Comparison of ENCODE assay signal across 23 cellular contexts in the genomic region with DNA sequence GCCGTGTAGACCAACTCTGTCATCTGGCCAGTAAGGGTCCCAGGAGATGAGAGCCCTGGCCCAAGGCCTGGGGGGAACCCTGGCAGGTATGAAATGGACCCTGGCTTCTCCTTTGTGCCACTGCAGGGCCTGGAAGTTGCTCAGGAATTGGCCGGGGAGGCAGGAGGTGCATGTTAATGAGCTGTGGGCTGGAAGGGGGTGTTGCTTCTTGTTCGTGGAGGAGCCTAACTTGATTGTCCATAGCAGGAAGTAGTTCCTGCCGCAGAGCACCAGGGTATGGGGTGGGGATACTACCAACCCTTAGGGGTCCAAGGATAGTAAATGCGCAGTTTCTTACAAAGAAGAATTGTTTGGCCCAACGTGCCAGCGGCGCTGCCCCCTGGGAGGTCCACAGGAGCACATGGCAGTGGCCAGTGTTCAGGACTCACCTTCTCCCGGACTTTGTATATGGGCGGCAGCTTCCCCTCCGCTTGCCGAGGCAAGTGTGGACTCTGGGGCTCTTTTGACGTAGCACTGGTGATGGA. TPM values are rescaled to one million over a fixed set of nuclear protein-coding genes. Genes with fewer than 3 reads are reported as not detected.
DNase-seq lines count a peak whose midpoint lies in the region; ATAC-seq, FAIRE-seq and TF ChIP-seq lines count a peak whose summit lies in the region.
"Had no signal": no experiment of that assay in that cellular context is flagged by ENCODE, and none has a peak within 500 bp of the region (broad histone marks: within the 10 kb centered on the region; RNA-seq: fewer than 3 reads in every experiment).

No MANE protein-coding gene starts in this region.

- H3K14ac ChIP-seq in H1 (ENCODE audit: insufficient read length) (no peak overlapping the region), neuronal stem cell (ENCODE audit: low read length) (no peak overlapping the region)

- no peak for TF ChIP-seq RAD21 in Ishikawa (IDR thresholded peaks at IDR 0.05; ENCODE audit: low read depth)
- TF ChIP-seq RAD21 in H1 (IDR thresholded peaks at IDR 0.05 in 1 of 2, conservative IDR thresholded peaks at IDR 0.05 in 1 of 2; ENCODE audit: low read depth in 2 of 2, low read length in 2 of 2) = no peak

- 92% methylated on average over 13 of the region's 13 CpGs; no CpG with 5 or more reads in 1 of the 2 experiments for WGBS in H1 (ENCODE audit: extremely low coverage in 1 of 2, insufficient coverage in 1 of 2, insufficient read length in 1 of 2, insufficient replicate concordance in 2 of 2, low coverage in 1 of 2, low lambda C conversion rate in 2 of 2, missing lambda C conversion rate in 1 of 2), 2 experiments
- no CpG with 5 or more reads among the region's 13 CpGs for WGBS in neuronal stem cell (ENCODE audit: extremely low coverage in 2 of 2, insufficient read length in 2 of 2, insufficient replicate concordance in 1 of 2), 2 donors

- TF ChIP-seq POLR2A in H1 (IDR thresholded peaks at IDR 0.05; ENCODE audit: control extremely low read depth in 1 of 2, low read depth in 2 of 2, low read length in 2 of 2) = no peak

- H2BK5ac ChIP-seq in H1 (ENCODE audit: low read depth, low read length) (no peak overlapping the region), neuronal stem cell (ENCODE audit: low read length) (no peak overlapping the region)

- DNase-seq in A673 (ENCODE audit: low spot score) (peak; percentile 71), H1 (ENCODE audit: low read depth in 1 of 2, low spot score in 2 of 2) (no peak), neuronal stem cell (ENCODE audit: low spot score) (no peak), NCI-H2227 (lab: John Stamatoyannopoulos, UW; ENCODE audit: unreplicated experiment) (no peak), GM10266 (ENCODE audit: extremely low spot score) (no peak), NCI-H510A (lab: John Stamatoyannopoulos, UW) (no peak)
- DNase-seq: 8988T; CD8-positive, alpha-beta memory T cell; DMS79 treated with DMSO at 0.1 percent for 48 hours; GOT3; NCI-H1092; NCI-H2107; NCI-H526 treated with DMSO at 0.1 percent for 48 hours; NK-92 treated with Interleukin-12 subunit alpha and Interleukin-12 subunit beta, amount 100 ng/mL, for 24 hours; T-helper 2 cell had no signal

- H2AK5ac ChIP-seq in H1 (ENCODE audit: low read depth, low read length) (no peak overlapping the region), neuronal stem cell (ENCODE audit: low read depth, low read length) (no peak overlapping the region)

- H3K79me1 ChIP-seq in H1 (ENCODE audit: low read depth, low read length) = no peaks in the 10 kb centered on the region
- H3K79me1 ChIP-seq in neuronal stem cell (ENCODE audit: low read depth, low read length) = no peaks in the 10 kb centered on the region

- H3K18ac ChIP-seq in H1 (ENCODE audit: extremely low read depth, low read length) (no peak overlapping the region), neuronal stem cell (ENCODE audit: low read length) (no peak overlapping the region)

- no TSS peak for BruUV-seq in A673 (replicated peaks; lab: Mats Ljungman, UMichigan)

- no peak overlapping the region for H4K5ac ChIP-seq in H1 (ENCODE audit: insufficient read length, low read depth, low read length)

- TF ChIP-seq EP300 in Ishikawa (IDR thresholded peaks at IDR 0.05; ENCODE audit: borderline replicate concordance) (no peak), H1 (IDR thresholded peaks at IDR 0.05; ENCODE audit: borderline replicate concordance in 1 of 2, low read depth in 2 of 2, low read length in 2 of 2) (no peak)

- H2BK15ac ChIP-seq in H1 (ENCODE audit: low read length) (no peak overlapping the region), neuronal stem cell (ENCODE audit: low read length) (no peak overlapping the region)

- H4K8ac ChIP-seq in H1 (ENCODE audit: extremely low read depth, insufficient read depth, low read length) (no peak overlapping the region), neuronal stem cell (ENCODE audit: low read depth, low read length) (no peak overlapping the region)

- peaks cover 16% of the 10 kb centered on the region for H3K4me1 ChIP-seq in A673 (ENCODE audit: insufficient read depth, low read length, poor library complexity, severe bottlenecking)
- H3K4me1 ChIP-seq in H1 (replicated peaks in 1 of 4; ENCODE audit: control insufficient read depth in 3 of 4, insufficient read depth in 4 of 4, low read length in 3 of 4) = no peaks in the 10 kb centered on the region; a peak in 1 of 7 replicates
- no peaks in the 10 kb centered on the region for H3K4me1 ChIP-seq in neuronal stem cell (ENCODE audit: control insufficient read depth in 2 of 2, insufficient read depth in 1 of 2, low read depth in 1 of 2, low read length in 2 of 2)
- H3K4me1 ChIP-seq: BLaER1, SJSA1 had no signal

- H3K23ac ChIP-seq in H1 (ENCODE audit: insufficient read length) = no peak overlapping the region
- H3K23ac ChIP-seq in neuronal stem cell (ENCODE audit: low read depth, low read length, poor library complexity) = no peak overlapping the region

- H3K23me2 ChIP-seq in H1 (ENCODE audit: low read depth, low read length) = no peaks in the 10 kb centered on the region

- H3K36me3 ChIP-seq in A673 (ENCODE audit: insufficient read depth, low read length, poor library complexity, severe bottlenecking) (no peaks in the 10 kb centered on the region), H1 (ENCODE audit: control insufficient read depth in 2 of 4, insufficient read depth in 4 of 4, low read length in 3 of 4) (no peaks in the 10 kb centered on the region), neuronal stem cell (replicated peaks in 1 of 2; ENCODE audit: control insufficient read depth in 2 of 2, insufficient read depth in 2 of 2, low read length in 2 of 2) (no peaks in the 10 kb centered on the region)
- H3K36me3 ChIP-seq: BLaER1, SJSA1 had no signal

- H3K4ac ChIP-seq in H1 (replicated peaks; ENCODE audit: insufficient read length, low read depth, low read length) (no peak overlapping the region), neuronal stem cell (ENCODE audit: low read length) (no peak overlapping the region)

- no peak overlapping the region for H3K56ac ChIP-seq in H1 (replicated peaks; ENCODE audit: insufficient read length, low read depth, low read length)

- H3K4me2 ChIP-seq in H1 (ENCODE audit: insufficient read depth in 1 of 2, low read depth in 2 of 2, low read length in 2 of 2) (no peak overlapping the region), neuronal stem cell (ENCODE audit: insufficient read depth, low read length, poor library complexity, severe bottlenecking) (no peak overlapping the region)
- H3K4me2 ChIP-seq: BLaER1 had no signal

- TF ChIP-seq CTCF in A673 (conservative IDR thresholded peaks at IDR 0.05; ENCODE audit: low read depth, low read length) = no peak
- no peak for TF ChIP-seq CTCF in H1 (IDR thresholded peaks at IDR 0.05; ENCODE audit: control extremely low read depth in 1 of 3, insufficient read depth in 1 of 3, low read depth in 1 of 3, low read length in 3 of 3)
- no peak for TF ChIP-seq CTCF in GM10266 (IDR thresholded peaks at IDR 0.05; ENCODE audit: control insufficient read depth, insufficient read depth, low read depth, missing control alignments)

- H4K91ac ChIP-seq in H1 (replicated peaks; ENCODE audit: insufficient read length, low read length) = no peak overlapping the region
- no peak overlapping the region for H4K91ac ChIP-seq in neuronal stem cell (ENCODE audit: low read depth, low read length, poor library complexity)

- H4K20me1 ChIP-seq in H1 (replicated peaks in 1 of 2; ENCODE audit: control insufficient read depth in 1 of 2, insufficient read depth in 2 of 2, low read length in 2 of 2) = no peaks in the 10 kb centered on the region
- H4K20me1 ChIP-seq: BLaER1 had no signal

- ATAC-seq in HG03196 (IDR thresholded peaks at IDR 0.05; ENCODE audit: unreplicated experiment) = no peak
- ATAC-seq: GM12878 had no signal

- no peak for FAIRE-seq in H1 (lab: Jason Lieb, UNC)
- FAIRE-seq: G401.6, GM12878 had no signal

- H3K27ac ChIP-seq in A673 (ENCODE audit: low read depth, low read length, poor library complexity, severe bottlenecking) (peak overlapping the region; percentile 74), H1 (ENCODE audit: low read depth, low read length) (no peak overlapping the region), neuronal stem cell (replicated peaks; ENCODE audit: low read length) (no peak overlapping the region)
- H3K27ac ChIP-seq: BLaER1, RWPE1, SJSA1 had no signal

- H3K9ac ChIP-seq in H1 (replicated peaks in 1 of 4; ENCODE audit: extremely low read depth in 1 of 4, low read depth in 3 of 4, low read length in 3 of 4) (no peak overlapping the region), neuronal stem cell (ENCODE audit: low read depth, low read length, poor library complexity) (no peak overlapping the region)
- H3K9ac ChIP-seq: BLaER1 had no signal

- peak overlapping the region; percentile 22 for H3K4me3 ChIP-seq in A673 (ENCODE audit: low read depth, low read length, poor library complexity, severe bottlenecking)
- H3K4me3 ChIP-seq in H1 (ENCODE audit: extremely low read depth in 1 of 4, insufficient read depth in 2 of 4, low read depth in 3 of 4, low read length in 4 of 4) = no peak overlapping the region
- no peak overlapping the region for H3K4me3 ChIP-seq in neuronal stem cell (ENCODE audit: low read length in 2 of 2)
- H3K4me3 ChIP-seq: BLaER1, GM12878, SJSA1 had no signal

- intact Hi-C loops in A673 (cut with micrococcal nuclease; ENCODE audit: unreplicated experiment) = no loop called here

- no peak overlapping the region for H2BK120ac ChIP-seq in H1 (replicated peaks; ENCODE audit: low read depth, low read length)
- H2BK120ac ChIP-seq in neuronal stem cell (ENCODE audit: low read depth, low read length) = no peak overlapping the region

- CTCF ChIA-PET in A673 (lab: Charles Lee) (no interaction called here), H1 (lab: Charles Lee; ENCODE audit: partially characterized antibody) (no interaction called here)

- H2BK12ac ChIP-seq in H1 (ENCODE audit: low read depth, low read length) (no peak overlapping the region), neuronal stem cell (ENCODE audit: low read length) (no peak overlapping the region)

- POLR2A ChIA-PET in A673 (lab: Charles Lee; ENCODE audit: low non-redundant PET) = interaction anchor here (0.6 to 0.7 kb wide), 2 partner anchors 1034 to 1242 kb away, joined by 3 to 4 read pairs; no protein-coding TSS in a partner anchor
- POLR2A ChIA-PET in H1 (lab: Charles Lee; ENCODE audit: partially characterized antibody) = no interaction called here

- H3K27me3 ChIP-seq in A673 (replicated peaks; ENCODE audit: insufficient read depth, low read depth, low read length, poor library complexity) (no peaks in the 10 kb centered on the region), H1 (replicated peaks in 1 of 4; ENCODE audit: control insufficient read depth in 3 of 4, extremely low read depth in 1 of 4, insufficient read depth in 3 of 4, low read length in 3 of 4) (no peaks in the 10 kb centered on the region), neuronal stem cell (ENCODE audit: control insufficient read depth in 3 of 3, insufficient read depth in 3 of 3, low read depth in 1 of 3, low read length in 3 of 3) (peaks cover 0 to 7% (median 0%) of the 10 kb centered on the region in 3 experiments)
- H3K27me3 ChIP-seq: BLaER1 had no signal

- H3K9me3 ChIP-seq in A673 (ENCODE audit: low read depth, low read length, poor library complexity, severe bottlenecking) (no peaks in the 10 kb centered on the region), H1 (ENCODE audit: insufficient read depth in 2 of 2, low read depth in 1 of 2, low read length in 1 of 2) (no peaks in the 10 kb centered on the region), neuronal stem cell (replicated peaks in 1 of 2; ENCODE audit: control insufficient read depth in 2 of 2, insufficient read depth in 1 of 2, low read depth in 1 of 2, low read length in 2 of 2) (no peaks in the 10 kb centered on the region)
- H3K9me3 ChIP-seq: SJSA1 had no signal

- no peaks in the 10 kb centered on the region for H3K79me2 ChIP-seq in H1 (ENCODE audit: control insufficient read depth in 1 of 2, insufficient read depth in 2 of 2, low read length in 2 of 2)

- H2AFZ ChIP-seq in H1 (ENCODE audit: low read length) (no peak overlapping the region; the same call in 1 of the 2 replicates), neuronal stem cell (ENCODE audit: low read length) (peak overlapping the region; percentile 53)

- no peak overlapping the region for H2BK20ac ChIP-seq in H1 (ENCODE audit: low read length)

RNA-seq across cellular contexts. Expression of gene TEX36, which starts 21.5 kb away (rescaled TPM):
- total RNA-seq in A673 (2021) = 0.61 and 1.3 TPM in 2 replicates
- total RNA-seq in H1 (2021; fragmentation: NEBNext Ultra II Directional; extraction: Animal tissue kit (Norgen Biotek cat#: 25700)) = not detected in 2 replicates
- not detected in 2 replicates for polyA plus RNA-seq in H1 (2011; rRNA removed)
- polyA plus RNA-seq in H1 (2011; cell fraction: cytosol; rRNA removed) = not detected
- not detected for polyA plus RNA-seq in H1 (2011; cell fraction: nucleus; rRNA removed)
- not detected in 4 replicates for polyA plus RNA-seq in H1 (2012, experiment 1 of 2)
- polyA plus RNA-seq in H1 (2012, experiment 2 of 2) = not detected
- polyA plus RNA-seq in H1 (2013, experiment 1 of 2) = not detected
- polyA plus RNA-seq in H1 (2013, experiment 2 of 2) = not detected
- polyA minus RNA-seq in H1 (2011; rRNA and poly(A)+ RNA removed) = not detected in 2 replicates
- not detected for polyA minus RNA-seq in H1 (2011; cell fraction: cytosol; rRNA and poly(A)+ RNA removed)
- not detected for polyA minus RNA-seq in H1 (2011; cell fraction: nucleus; rRNA and poly(A)+ RNA removed)
- polyA plus RNA-seq in neuronal stem cell (2013, experiment 1 of 2) = not detected
- not detected for polyA plus RNA-seq in neuronal stem cell (2013, experiment 2 of 2)
- total RNA-seq: CD8-positive, alpha-beta memory T cell; GM12878; OCI-LY7; SJSA1 had no signal
- polyA plus RNA-seq: CD8-positive, alpha-beta memory T cell; GM12878 had no signal

RNA-seq across cellular contexts. Expression of gene EDRF1, which starts 58.0 kb away (rescaled TPM):
- 37.8 and 40.5 TPM in 2 replicates for total RNA-seq in A673 (2021)
- total RNA-seq in H1 (2021; fragmentation: NEBNext Ultra II Directional; extraction: Animal tissue kit (Norgen Biotek cat#: 25700)) = 35.7 and 37.8 TPM in 2 replicates
- 13.0 and 19.9 TPM in 2 replicates for polyA plus RNA-seq in H1 (2011; rRNA removed)
- polyA plus RNA-seq in H1 (2011; cell fraction: cytosol; rRNA removed) = 24.3 TPM
- polyA plus RNA-seq in H1 (2011; cell fraction: nucleus; rRNA removed) = 31.7 TPM
- polyA plus RNA-seq in H1 (2012, experiment 1 of 2) = 17.6 to 28.1 TPM (median 23.0 TPM) in 4 replicates
- polyA plus RNA-seq in H1 (2012, experiment 2 of 2) = 1.9 TPM
- polyA plus RNA-seq in H1 (2013, experiment 1 of 2) = 26.6 TPM
- 22.8 TPM for polyA plus RNA-seq in H1 (2013, experiment 2 of 2)
- polyA minus RNA-seq in H1 (2011; rRNA and poly(A)+ RNA removed) = 32.4 and 36.1 TPM in 2 replicates
- 27.2 TPM for polyA minus RNA-seq in H1 (2011; cell fraction: cytosol; rRNA and poly(A)+ RNA removed)
- 51.6 TPM for polyA minus RNA-seq in H1 (2011; cell fraction: nucleus; rRNA and poly(A)+ RNA removed)
- polyA plus RNA-seq in neuronal stem cell (2013, experiment 1 of 2) = 21.4 TPM
- polyA plus RNA-seq in neuronal stem cell (2013, experiment 2 of 2) = 22.1 TPM
